Comparison of ENCODE assay signal across 8 cellular contexts in genomic region chr7:2452074-2452507, GRCh38. TPM values are rescaled to one million over a fixed set of nuclear protein-coding genes. Genes with fewer than 3 reads are reported as not detected.
A peak's percentile ranks its signal among the peaks of the same experiment; 100 is the strongest.
DNase-seq lines count a peak whose midpoint lies in the region; ATAC-seq and TF ChIP-seq lines count a peak whose summit lies in the region.

No MANE protein-coding gene starts in this region.

- H2AFZ ChIP-seq in fibroblast of lung (ENCODE audit: low read length), result peak overlapping the region; percentile 48

- ATAC-seq in CD8-positive, alpha-beta T cell, result no peak
- ATAC-seq in GM19397 (IDR thresholded peaks at IDR 0.05; ENCODE audit: unreplicated experiment), result peak; percentile 23
- peak; percentile 13 for ATAC-seq in Panc1
- no peak for ATAC-seq in HG03521 (IDR thresholded peaks at IDR 0.05; ENCODE audit: unreplicated experiment)

- no peaks in the 10 kb centered on the region for H3K27me3 Mint-ChIP-seq in CD8-positive, alpha-beta T cell (ENCODE audit: low read depth)

- H3K4me1 Mint-ChIP-seq in CD8-positive, alpha-beta T cell (ENCODE audit: low read depth), result peaks cover 11% of the 10 kb centered on the region

- no TSS peak for BruUV-seq in Panc1 (replicated peaks; lab: Mats Ljungman, UMichigan)

- TF ChIP-seq CTCF in CD8-positive, alpha-beta T cell (IDR thresholded peaks at IDR 0.05), result no peak
- TF ChIP-seq CTCF in Panc1 (IDR thresholded peaks at IDR 0.05) (no peak), fibroblast of lung (conservative IDR thresholded peaks at IDR 0.05 in 1 of 2, IDR thresholded peaks at IDR 0.05 in 1 of 2; ENCODE audit: low read depth in 1 of 2, low read length in 2 of 2) (no peak)

- peaks cover 8% of the 10 kb centered on the region for H3K4me1 ChIP-seq in CD8-positive, alpha-beta T cell (ENCODE audit: insufficient read depth, low read length)
- H3K4me1 ChIP-seq in Panc1 (ENCODE audit: control insufficient read depth, insufficient read depth, low read length) (peaks cover 18% of the 10 kb centered on the region), fibroblast of lung (ENCODE audit: control insufficient read depth, extremely low read depth, insufficient read depth, low read length) (no peaks in the 10 kb centered on the region), skeletal muscle satellite cell (ENCODE audit: control insufficient read depth, insufficient read depth, low read length) (peaks cover 7% of the 10 kb centered on the region)

- no peaks in the 10 kb centered on the region for H3K9me3 Mint-ChIP-seq in CD8-positive, alpha-beta T cell

- H3K27ac Mint-ChIP-seq in CD8-positive, alpha-beta T cell, result no peak overlapping the region

- peak in 1 of 7 experiments; percentile 21 for DNase-seq in CD8-positive, alpha-beta T cell
- no peak for DNase-seq in Panc1 (ENCODE audit: low read depth, low spot score)
- DNase-seq in fibroblast of lung (ENCODE audit: low read depth in 2 of 2), result no peak
- no peak for DNase-seq in pons (ENCODE audit: low spot score)
- DNase-seq in activated gamma-delta T cell treated with Interleukin-2 at 50 U/mL for 16 hours, result no peak

- in situ Hi-C loops in Panc1 (cut with HindIII; ENCODE audit: low pct_unique_long_range_greater_than_20kb, low sequenced_read_pairs), result no loop called here

- H3K36me3 ChIP-seq in CD8-positive, alpha-beta T cell (ENCODE audit: insufficient read depth, low read length), result no peaks in the 10 kb centered on the region
- H3K36me3 ChIP-seq in Panc1 (ENCODE audit: control insufficient read depth, insufficient read depth, low read length) (no peaks in the 10 kb centered on the region), fibroblast of lung (ENCODE audit: control insufficient read depth, insufficient read depth, low read length) (no peaks in the 10 kb centered on the region), skeletal muscle satellite cell (ENCODE audit: insufficient read depth, low read length) (no peaks in the 10 kb centered on the region)

- H3K4me3 ChIP-seq in CD8-positive, alpha-beta T cell (ENCODE audit: low read depth, low read length), result peak overlapping the region; percentile 56
- peak overlapping the region in 1 of 2 experiments; percentile 51; a peak in 2 of 4 replicates for H3K4me3 ChIP-seq in Panc1 (ENCODE audit: low read depth in 2 of 2, low read length in 2 of 2)
- no peak overlapping the region for H3K4me3 ChIP-seq in fibroblast of lung (replicated peaks in 1 of 4; ENCODE audit: control extremely low read depth in 1 of 4, insufficient read depth in 1 of 4, low read depth in 3 of 4, low read length in 4 of 4)
- H3K4me3 ChIP-seq in skeletal muscle satellite cell (ENCODE audit: low read length), result peak overlapping the region; percentile 63

- peak overlapping the region; percentile 67 for H3K4me3 Mint-ChIP-seq in CD8-positive, alpha-beta T cell

- POLR2A ChIA-PET in CD8-positive, alpha-beta T cell (lab: Charles Lee), result interaction anchor here (0.6 to 1.3 kb wide), 4 partner anchors 16 to 220 kb away, joined by 3 read pairs; partner anchors contain the start of genes EIF3B and MAD1L1
- POLR2A ChIA-PET in Panc1 (lab: Charles Lee), result no interaction called here

- no peaks in the 10 kb centered on the region for H4K20me1 ChIP-seq in fibroblast of lung (ENCODE audit: control insufficient read depth, extremely low read depth, insufficient read depth, low read length)

- H3K9ac ChIP-seq in fibroblast of lung (ENCODE audit: insufficient read depth, low read length), result no peak overlapping the region
- peak overlapping the region; percentile 31 for H3K9ac ChIP-seq in skeletal muscle satellite cell (ENCODE audit: low read depth, low read length)

- H3K4me2 ChIP-seq in fibroblast of lung (ENCODE audit: extremely low read depth, insufficient read depth, low read length) (peak overlapping the region; percentile 45), skeletal muscle satellite cell (ENCODE audit: low read length) (peak overlapping the region; percentile 90)

- intact Hi-C loops in CD8-positive, alpha-beta T cell (cut with DNase I, micrococcal nuclease), result loop anchor here in 1 of 2 experiments (5.0 kb wide), 1 partner anchor 45 kb away; no protein-coding TSS in a partner anchor
- intact Hi-C loops in Panc1 (cut with micrococcal nuclease; ENCODE audit: unreplicated experiment), result loop anchor here (10.0 kb wide), 1 partner anchor 233 kb away; the partner anchor contains the start of gene AMZ1

- no peaks in the 10 kb centered on the region for H3K27me3 ChIP-seq in CD8-positive, alpha-beta T cell (ENCODE audit: insufficient read depth, low read length)
- no peaks in the 10 kb centered on the region for H3K27me3 ChIP-seq in Panc1 (ENCODE audit: control insufficient read depth, insufficient read depth, low read length)
- no peaks in the 10 kb centered on the region for H3K27me3 ChIP-seq in fibroblast of lung (ENCODE audit: control insufficient read depth, insufficient read depth, low read length)
- H3K27me3 ChIP-seq in skeletal muscle satellite cell (ENCODE audit: control insufficient read depth, insufficient read depth, low read length), result peaks cover 2% of the 10 kb centered on the region

- H3K9me3 ChIP-seq in CD8-positive, alpha-beta T cell (ENCODE audit: low read length), result no peaks in the 10 kb centered on the region
- no peaks in the 10 kb centered on the region for H3K9me3 ChIP-seq in Panc1 (ENCODE audit: control insufficient read depth, insufficient read depth, low read depth, low read length)
- no peaks in the 10 kb centered on the region for H3K9me3 ChIP-seq in fibroblast of lung (ENCODE audit: control insufficient read depth, insufficient read depth, low read depth, low read length)
- H3K9me3 ChIP-seq in skeletal muscle satellite cell (replicated peaks; ENCODE audit: low read length), result no peaks in the 10 kb centered on the region

- no peaks in the 10 kb centered on the region for H3K79me2 ChIP-seq in fibroblast of lung (ENCODE audit: control insufficient read depth, insufficient read depth, low read length)

- CTCF ChIA-PET in CD8-positive, alpha-beta T cell (lab: Charles Lee), result interaction anchor here (0.6 to 5.2 kb wide), 17 partner anchors 10 to 256 kb away, joined by 3 to 45 read pairs (median 6); partner anchors contain the start of gene IQCE
- CTCF ChIA-PET in Panc1 (lab: Charles Lee), result interaction anchor here (0.6 to 3.8 kb wide), 6 partner anchors 15 to 258 kb away, joined by 3 to 52 read pairs (median 3); no protein-coding TSS in a partner anchor

- peaks cover 3% of the 10 kb centered on the region for H3K36me3 Mint-ChIP-seq in CD8-positive, alpha-beta T cell

- H3K27ac ChIP-seq in CD8-positive, alpha-beta T cell (ENCODE audit: low read depth, low read length), result no peak overlapping the region
- H3K27ac ChIP-seq in Panc1 (ENCODE audit: low read length) (peak overlapping the region; percentile 60), fibroblast of lung (ENCODE audit: insufficient read depth, low read length) (no peak overlapping the region)

RNA-seq across cellular contexts. Expression of gene GRIFIN, which starts 24.1 kb away (rescaled TPM):
- not detected for total RNA-seq in CD8-positive, alpha-beta T cell
- not detected for total RNA-seq in Panc1 (2021; ENCODE audit: unreplicated experiment)
- polyA plus RNA-seq in Panc1 (2012; ENCODE audit: insufficient read length), result not detected
- total RNA-seq in fibroblast of lung, result not detected in 2 replicates
- not detected in 2 replicates for polyA plus RNA-seq in fibroblast of lung
- polyA plus RNA-seq in fibroblast of lung (2012), result not detected in 2 replicates
- polyA minus RNA-seq in fibroblast of lung (ENCODE audit: low replicate concordance), result not detected in 2 replicates
- total RNA-seq in skeletal muscle satellite cell (2012; rRNA removed), result not detected in 2 replicates

RNA-seq across cellular contexts. Expression of gene CHST12, which starts 48.7 kb away (rescaled TPM):
- total RNA-seq in CD8-positive, alpha-beta T cell, result 10 to 100 TPM; 10.3 to 11.7 TPM
- total RNA-seq in Panc1 (2021; ENCODE audit: unreplicated experiment), result 48.3 TPM
- polyA plus RNA-seq in Panc1 (2012; ENCODE audit: insufficient read length), result 62.4 TPM
- total RNA-seq in fibroblast of lung, result 1.5 and 3.5 TPM in 2 replicates
- 9.5 and 10.2 TPM in 2 replicates for polyA plus RNA-seq in fibroblast of lung
- 13.2 and 17.3 TPM in 2 replicates for polyA plus RNA-seq in fibroblast of lung (2012)
- polyA minus RNA-seq in fibroblast of lung (ENCODE audit: low replicate concordance), result 6.7 and 10.2 TPM in 2 replicates
- 2.0 and 6.3 TPM in 2 replicates for total RNA-seq in skeletal muscle satellite cell (2012; rRNA removed)

Comparison
In these comparisons a context has a peak if more than half of its experiments do, and no peak if none do; other contexts are left out.
1. ATAC-seq: peak in GM19397 (single experiment) and Panc1 (single experiment); none in CD8-positive, alpha-beta T cell (single experiment) and HG03521 (single experiment).
2. H3K4me3 ChIP-seq: peak in CD8-positive, alpha-beta T cell (single experiment) and skeletal muscle satellite cell (single experiment); none in fibroblast of lung (0 of 4).